ENCODE assay signal across 7 cellular contexts in genomic region chr19:34429553-34429952, GRCh38. TPM values are rescaled to one million over a fixed set of nuclear protein-coding genes. Genes with fewer than 3 reads are reported as not detected.
DNase-seq lines count a peak whose midpoint lies in the region; ATAC-seq and TF ChIP-seq lines count a peak whose summit lies in the region.

No MANE protein-coding gene starts in this region.

- H3K9me3 ChIP-seq in iPS DF 6.9 (ENCODE audit: control insufficient read depth, insufficient read depth, low read length) = no peaks in the 10 kb centered on the region

- peaks cover 23% of the 10 kb centered on the region for H3K36me3 Mint-ChIP-seq in HFFc6 (ENCODE audit: low read depth)
- H3K36me3 Mint-ChIP-seq in activated CD4-positive, alpha-beta memory T cell treated with anti-CD3 and anti-CD28 coated beads, Interleukin-2, amount 10 ng/mL, durations not matched to agents 7 days and 5 days (ENCODE audit: low read depth) = peaks cover 37% of the 10 kb centered on the region
- peaks cover 13 to 36% of the 10 kb centered on the region in 2 donors for H3K36me3 Mint-ChIP-seq in stimulated activated naive B cell treated with anti-CD40 and anti-IgM and Interleukin-4, amounts not matched to agents 10 μg/mL and 1 μg/mL and 100 μg/mL, for 72 hours

- no peak overlapping the region for H3K27ac ChIP-seq in iPS DF 6.9 (ENCODE audit: low read length)

- no peaks in the 10 kb centered on the region for H3K9me3 Mint-ChIP-seq in HFFc6
- no peaks in the 10 kb centered on the region for H3K9me3 Mint-ChIP-seq in activated CD4-positive, alpha-beta memory T cell treated with anti-CD3 and anti-CD28 coated beads, Interleukin-2, amount 10 ng/mL, durations not matched to agents 7 days and 5 days
- H3K9me3 Mint-ChIP-seq in stimulated activated naive B cell treated with anti-CD40 and anti-IgM and Interleukin-4, amounts not matched to agents 10 μg/mL and 1 μg/mL and 100 μg/mL, for 72 hours = no peaks in the 10 kb centered on the region

- CTCF ChIA-PET in activated CD4-positive, alpha-beta memory T cell treated with anti-CD3 and anti-CD28 coated beads, Interleukin-2, amount 10 ng/mL, durations not matched to agents 7 days and 5 days (lab: Charles Lee) = interaction anchor here (0.9 to 1.5 kb wide), 2 partner anchors 70 to 333 kb away, joined by 4 to 5 read pairs; no protein-coding TSS in a partner anchor

- peaks cover 35% of the 10 kb centered on the region for H3K4me1 Mint-ChIP-seq in HFFc6 (ENCODE audit: low read depth)
- peaks cover 35% of the 10 kb centered on the region for H3K4me1 Mint-ChIP-seq in activated CD4-positive, alpha-beta memory T cell treated with anti-CD3 and anti-CD28 coated beads, Interleukin-2, amount 10 ng/mL, durations not matched to agents 7 days and 5 days
- H3K4me1 Mint-ChIP-seq in stimulated activated naive B cell treated with anti-CD40 and anti-IgM and Interleukin-4, amounts not matched to agents 10 μg/mL and 1 μg/mL and 100 μg/mL, for 72 hours = peaks cover 11 to 35% of the 10 kb centered on the region in 2 donors

- H3K27me3 ChIP-seq in iPS DF 6.9 (ENCODE audit: control insufficient read depth, insufficient read depth, low read length) = no peaks in the 10 kb centered on the region

- H3K4me1 ChIP-seq in iPS DF 6.9 (ENCODE audit: control insufficient read depth, insufficient read depth, low read length) = no peaks in the 10 kb centered on the region

- H3K4me3 Mint-ChIP-seq in HFFc6 = peak overlapping the region; percentile 100
- peak overlapping the region; percentile 97 for H3K4me3 Mint-ChIP-seq in activated CD4-positive, alpha-beta memory T cell treated with anti-CD3 and anti-CD28 coated beads, Interleukin-2, amount 10 ng/mL, durations not matched to agents 7 days and 5 days
- H3K4me3 Mint-ChIP-seq in stimulated activated naive B cell treated with anti-CD40 and anti-IgM and Interleukin-4, amounts not matched to agents 10 μg/mL and 1 μg/mL and 100 μg/mL, for 72 hours = peak overlapping the region; percentile 95 to 97

- no peaks in the 10 kb centered on the region for H3K27me3 Mint-ChIP-seq in HFFc6 (ENCODE audit: insufficient read depth)
- no peaks in the 10 kb centered on the region for H3K27me3 Mint-ChIP-seq in activated CD4-positive, alpha-beta memory T cell treated with anti-CD3 and anti-CD28 coated beads, Interleukin-2, amount 10 ng/mL, durations not matched to agents 7 days and 5 days
- no peaks in the 10 kb centered on the region for H3K27me3 Mint-ChIP-seq in stimulated activated naive B cell treated with anti-CD40 and anti-IgM and Interleukin-4, amounts not matched to agents 10 μg/mL and 1 μg/mL and 100 μg/mL, for 72 hours

- no peaks in the 10 kb centered on the region; the same call in 1 of the 2 replicates for H3K36me3 ChIP-seq in iPS DF 6.9 (ENCODE audit: control insufficient read depth, insufficient read depth, low read length)

- POLR2A ChIA-PET in activated CD4-positive, alpha-beta memory T cell treated with anti-CD3 and anti-CD28 coated beads, Interleukin-2, amount 10 ng/mL, durations not matched to agents 7 days and 5 days (lab: Charles Lee) = interaction anchor here (1.1 to 1.6 kb wide), 4 partner anchors 11 to 724 kb away, joined by 3 to 7 read pairs (median 4); partner anchors contain the start of gene PDCD2L

- WGBS in iPS DF 6.9 (ENCODE audit: insufficient coverage, insufficient read length) = no CpG with 5 or more reads among the region's 9 CpGs

- H3K4me3 ChIP-seq in iPS DF 6.9 (ENCODE audit: low read length) = peak overlapping the region; percentile 15; the same call in 1 of the 2 replicates

- H3K27ac Mint-ChIP-seq in HFFc6 = peak overlapping the region; percentile 92
- H3K27ac Mint-ChIP-seq in activated CD4-positive, alpha-beta memory T cell treated with anti-CD3 and anti-CD28 coated beads, Interleukin-2, amount 10 ng/mL, durations not matched to agents 7 days and 5 days = peak overlapping the region; percentile 62
- peak overlapping the region; percentile 37 for H3K27ac Mint-ChIP-seq in stimulated activated naive B cell treated with anti-CD40 and anti-IgM and Interleukin-4, amounts not matched to agents 10 μg/mL and 1 μg/mL and 100 μg/mL, for 72 hours

- no peak for ATAC-seq in stimulated activated naive B cell treated with anti-CD40 and anti-IgM and Interleukin-4, amounts not matched to agents 10 μg/mL and 1 μg/mL and 100 μg/mL, for 72 hours (replicated peaks)

- TF ChIP-seq CTCF in HFFc6 (IDR thresholded peaks at IDR 0.05) = no peak

- DNase-seq in HFFc6 (no peak), iPS DF 6.9 (ENCODE audit: low read depth, low spot score) (no peak), ureter (ENCODE audit: low spot score) (no peak), NCI-H1105 (lab: John Stamatoyannopoulos, UW) (no peak), NCI-H2196 treated with DMSO at 0.1 percent for 48 hours (lab: John Stamatoyannopoulos, UW; ENCODE audit: unreplicated experiment) (no peak)
- DNase-seq in activated CD4-positive, alpha-beta memory T cell treated with anti-CD3 and anti-CD28 coated beads, Interleukin-2, amount 10 ng/mL, durations not matched to agents 7 days and 5 days = no peak
- no peak for DNase-seq in stimulated activated naive B cell treated with anti-CD40 and anti-IgM and Interleukin-4, amounts not matched to agents 10 μg/mL and 1 μg/mL and 100 μg/mL, for 72 hours

RNA-seq across cellular contexts. Expression of gene UBA2, which starts 1.4 kb away (rescaled TPM):
- total RNA-seq in HFFc6 (2021; fragmentation: NEBNext Ultra II Directional; extraction: Animal tissue kit (Norgen Biotek cat#: 25700)) = 10 to 100 TPM; 75.2 to 91.0 (median 86.8) TPM
- 100 to 1,000 TPM; 109 to 122 TPM for total RNA-seq in activated CD4-positive, alpha-beta memory T cell treated with anti-CD3 and anti-CD28 coated beads, Interleukin-2, amount 10 ng/mL, durations not matched to agents 7 days and 5 days
- 82.9 TPM for total RNA-seq in ureter

RNA-seq across cellular contexts. Expression of gene PDCD2L, which starts 25.4 kb away (rescaled TPM):
- 10 to 100 TPM in 5 of 6 experiments, 1 to 10 TPM in 1; 8.8 to 13.3 (median 12.0) TPM for total RNA-seq in HFFc6 (2021; fragmentation: NEBNext Ultra II Directional; extraction: Animal tissue kit (Norgen Biotek cat#: 25700))
- total RNA-seq in activated CD4-positive, alpha-beta memory T cell treated with anti-CD3 and anti-CD28 coated beads, Interleukin-2, amount 10 ng/mL, durations not matched to agents 7 days and 5 days = 1 to 10 TPM; 8.0 to 9.7 TPM
- total RNA-seq in ureter = 10.6 TPM

RNA-seq across cellular contexts. Expression of gene WTIP, which starts 52.0 kb away (rescaled TPM):
- total RNA-seq in HFFc6 (2021; fragmentation: NEBNext Ultra II Directional; extraction: Animal tissue kit (Norgen Biotek cat#: 25700)) = 10 to 100 TPM; 27.8 to 35.1 (median 29.4) TPM
- under 1 TPM; 0.55 to 0.85 TPM for total RNA-seq in activated CD4-positive, alpha-beta memory T cell treated with anti-CD3 and anti-CD28 coated beads, Interleukin-2, amount 10 ng/mL, durations not matched to agents 7 days and 5 days
- 14.9 TPM for total RNA-seq in ureter

Comparison
In these comparisons a context has a peak if more than half of its experiments do, and no peak if none do; other contexts are left out.
1. H3K27ac Mint-ChIP-seq: peak in every context shown above with its lines; median percentile 92 in HFFc6; 62 in activated CD4-positive, alpha-beta memory T cell treated with anti-CD3 and anti-CD28 coated beads, Interleukin-2, amount 10 ng/mL, durations not matched to agents 7 days and 5 days; 37 in stimulated activated naive B cell treated with anti-CD40 and anti-IgM and Interleukin-4, amounts not matched to agents 10 μg/mL and 1 μg/mL and 100 μg/mL, for 72 hours.